In the genomic region with DNA sequence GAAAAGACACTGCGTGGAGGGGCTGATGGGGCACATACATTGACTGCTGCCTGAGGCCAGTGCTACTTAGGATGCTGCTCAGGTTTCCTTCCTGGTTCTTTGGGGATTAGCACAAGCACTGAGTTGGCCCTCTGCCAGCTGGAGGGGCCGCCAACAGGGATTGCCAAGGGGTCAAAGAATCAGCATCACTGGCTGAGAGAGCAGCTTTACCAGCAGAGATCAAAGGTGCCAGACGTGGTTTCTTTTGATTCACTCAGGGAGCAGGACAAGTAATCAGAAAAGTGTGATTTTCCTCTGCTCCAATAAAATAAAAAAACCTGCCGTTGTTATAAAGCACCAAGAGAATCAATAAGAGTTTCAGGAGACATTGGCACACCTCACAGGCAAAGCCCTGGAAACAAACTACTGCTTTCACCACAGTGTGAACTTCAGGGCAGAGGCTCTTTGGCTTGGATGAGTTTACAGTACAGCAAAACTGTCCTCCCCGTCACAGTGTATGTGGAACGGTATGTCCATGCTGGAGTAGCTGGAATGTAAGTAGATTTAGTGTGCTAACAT, we compare ENCODE assay signal across 9 cellular contexts. TPM values are rescaled to one million over a fixed set of nuclear protein-coding genes. Genes with fewer than 3 reads are reported as not detected.
DNase-seq lines count a peak whose midpoint lies in the region; ATAC-seq and TF ChIP-seq lines count a peak whose summit lies in the region.
"Had no signal": no experiment of that assay in that cellular context is flagged by ENCODE, and none has a peak within 500 bp of the region (broad histone marks: within the 10 kb centered on the region; RNA-seq: fewer than 3 reads in every experiment).

No MANE protein-coding gene starts in this region.

- H3K9me3 Mint-ChIP-seq in nephron progenitor cell = peaks cover 7% of the 10 kb centered on the region
- peaks cover 4% of the 10 kb centered on the region for H3K9me3 Mint-ChIP-seq in activated T-helper 2 cell treated with anti-CD3 and anti-CD28 coated beads, Interferon-gamma antibody, Interleukin-2, Interleukin-4, amounts not matched to agents 10 μg/mL and 5 μg/mL and 100 μg/mL, durations not matched to agents 14 hours and 24 hours and 36 hours

- no peak overlapping the region for H3K4me3 Mint-ChIP-seq in nephron progenitor cell
- H3K4me3 Mint-ChIP-seq in activated T-helper 2 cell treated with anti-CD3 and anti-CD28 coated beads, Interferon-gamma antibody, Interleukin-2, Interleukin-4, amounts not matched to agents 10 μg/mL and 5 μg/mL and 100 μg/mL, durations not matched to agents 14 hours and 24 hours and 36 hours (ENCODE audit: low read depth) = no peak overlapping the region

- H3K9me3 ChIP-seq in HEK293 (ENCODE audit: control insufficient read depth, insufficient read depth, low read depth, low read length) = no peaks in the 10 kb centered on the region

- no peak overlapping the region for H3K27ac Mint-ChIP-seq in nephron progenitor cell
- H3K27ac Mint-ChIP-seq in activated T-helper 2 cell treated with anti-CD3 and anti-CD28 coated beads, Interferon-gamma antibody, Interleukin-2, Interleukin-4, amounts not matched to agents 10 μg/mL and 5 μg/mL and 100 μg/mL, durations not matched to agents 14 hours and 24 hours and 36 hours = no peak overlapping the region

- H3K36me3 Mint-ChIP-seq in nephron progenitor cell (ENCODE audit: low read depth) = no peaks in the 10 kb centered on the region
- H3K36me3 Mint-ChIP-seq in activated T-helper 2 cell treated with anti-CD3 and anti-CD28 coated beads, Interferon-gamma antibody, Interleukin-2, Interleukin-4, amounts not matched to agents 10 μg/mL and 5 μg/mL and 100 μg/mL, durations not matched to agents 14 hours and 24 hours and 36 hours (ENCODE audit: low read depth) = no peaks in the 10 kb centered on the region

- H3K4me3 ChIP-seq in HEK293 (ENCODE audit: low read depth, low read length) = no peak overlapping the region
- H3K4me3 ChIP-seq in choroid plexus epithelial cell (ENCODE audit: low read depth, low read length) = no peak overlapping the region

- DNase-seq in NCI-H2227 (lab: John Stamatoyannopoulos, UW; ENCODE audit: unreplicated experiment) (peak; percentile 68), choroid plexus epithelial cell (ENCODE audit: low read depth) (peak; percentile 97), nephron progenitor cell (peak; percentile 16), NCI-H2107 treated with DMSO at 0.1 percent for 48 hours (lab: John Stamatoyannopoulos, UW; ENCODE audit: unreplicated experiment) (no peak), T-helper 1 cell (no peak)
- no peak for DNase-seq in activated T-helper 2 cell treated with anti-CD3 and anti-CD28 coated beads, Interferon-gamma antibody, Interleukin-2, Interleukin-4, amounts not matched to agents 10 μg/mL and 5 μg/mL and 100 μg/mL, durations not matched to agents 14 hours and 24 hours and 36 hours (ENCODE audit: low spot score)
- DNase-seq: NCI-H1694 had no signal

- POLR2A ChIA-PET in HEK293 (lab: Yijun Ruan, JAX) = no interaction called here

- 0 out of 2 replicates have a peak, but pooled peaks cover 3% of the 10 kb centered on the region for H3K4me1 ChIP-seq in HEK293 (ENCODE audit: control insufficient read depth, insufficient read depth, low read length)

- no peak for ATAC-seq in HG03439 (IDR thresholded peaks at IDR 0.05; ENCODE audit: unreplicated experiment)

- H3K4me1 Mint-ChIP-seq in nephron progenitor cell = peaks cover 10% of the 10 kb centered on the region
- H3K4me1 Mint-ChIP-seq in activated T-helper 2 cell treated with anti-CD3 and anti-CD28 coated beads, Interferon-gamma antibody, Interleukin-2, Interleukin-4, amounts not matched to agents 10 μg/mL and 5 μg/mL and 100 μg/mL, durations not matched to agents 14 hours and 24 hours and 36 hours (ENCODE audit: low read depth) = no peaks in the 10 kb centered on the region

- no peak for TF ChIP-seq CTCF in HEK293 (tag by site-specific recombination; IDR thresholded peaks at IDR 0.05)
- no peak for TF ChIP-seq CTCF in choroid plexus epithelial cell (conservative IDR thresholded peaks at IDR 0.05; ENCODE audit: low read depth, low read length)
- TF ChIP-seq CTCF in nephron progenitor cell (IDR thresholded peaks at IDR 0.05) = no peak

- no peaks in the 10 kb centered on the region for H3K36me3 ChIP-seq in HEK293 (ENCODE audit: control insufficient read depth in 2 of 2, insufficient read depth in 1 of 2, low read length in 2 of 2)

- intact Hi-C loops in activated T-helper 2 cell treated with anti-CD3 and anti-CD28 coated beads, Interferon-gamma antibody, Interleukin-2, Interleukin-4, amounts not matched to agents 10 μg/mL and 5 μg/mL and 100 μg/mL, durations not matched to agents 14 hours and 24 hours and 36 hours (cut with micrococcal nuclease) = no loop called here

- CTCF ChIA-PET in HEK293 (lab: Yijun Ruan, JAX) = no interaction called here

- H3K27ac ChIP-seq in HEK293 (ENCODE audit: extremely low read depth, low read depth, low read length) = no peak overlapping the region

- H3K27me3 Mint-ChIP-seq in nephron progenitor cell (ENCODE audit: low read depth, poor library complexity) = peaks cover 3% of the 10 kb centered on the region
- H3K27me3 Mint-ChIP-seq in activated T-helper 2 cell treated with anti-CD3 and anti-CD28 coated beads, Interferon-gamma antibody, Interleukin-2, Interleukin-4, amounts not matched to agents 10 μg/mL and 5 μg/mL and 100 μg/mL, durations not matched to agents 14 hours and 24 hours and 36 hours (ENCODE audit: low read depth) = peaks cover 39% of the 10 kb centered on the region

TF ChIP-seq in HEK293, 187 proteins besides CTCF, POLR2A, EP300 and RAD21 (continues in another document):
- TF ChIP-seq SP7 (tag by site-specific recombination; IDR thresholded peaks at IDR 0.05) (no peak), ZNF354C (tag by site-specific recombination; IDR thresholded peaks at IDR 0.05; ENCODE audit: borderline replicate concordance, low read depth) (no peak), ZNF514 (tag by site-specific recombination; IDR thresholded peaks at IDR 0.05) (no peak), YY2 (tag by site-specific recombination; IDR thresholded peaks at IDR 0.05) (no peak), ZBTB26 (tag by site-specific recombination; optimal IDR thresholded peaks at IDR 0.05) (no peak), ZBTB17 (tag by site-specific recombination; IDR thresholded peaks at IDR 0.05) (no peak), MZF1 (tag by site-specific recombination; IDR thresholded peaks at IDR 0.05; ENCODE audit: borderline replicate concordance) (peak; percentile 91), ZNF133 (tag by site-specific recombination; IDR thresholded peaks at IDR 0.05) (no peak), TRIM28 (IDR thresholded peaks at IDR 0.05; ENCODE audit: borderline replicate concordance, low read length) (peak; percentile 18; the same call in 1 of the 2 replicates), ZIC2 (tag by site-specific recombination; IDR thresholded peaks at IDR 0.05) (no peak), IKZF3 (tag by site-specific recombination; IDR thresholded peaks at IDR 0.05) (peak; percentile 20; the same call in 1 of the 2 replicates), RBAK (tag by site-specific recombination; IDR thresholded peaks at IDR 0.05) (no peak), ZNF544 (tag by site-specific recombination; IDR thresholded peaks at IDR 0.05) (0 out of 2 replicates have a peak, but pooled peaks have one; percentile 57), ZNF404 (tag by site-specific recombination; IDR thresholded peaks at IDR 0.05) (no peak), ZXDB (tag by site-specific recombination; IDR thresholded peaks at IDR 0.05) (peak; percentile 78), ZNF174 (tag by site-specific recombination; IDR thresholded peaks at IDR 0.05) (no peak), KLF16 (tag by site-specific recombination; IDR thresholded peaks at IDR 0.05) (no peak), ZFP69B (tag by site-specific recombination; IDR thresholded peaks at IDR 0.05) (no peak)
- TF ChIP-seq, protein P1, sequence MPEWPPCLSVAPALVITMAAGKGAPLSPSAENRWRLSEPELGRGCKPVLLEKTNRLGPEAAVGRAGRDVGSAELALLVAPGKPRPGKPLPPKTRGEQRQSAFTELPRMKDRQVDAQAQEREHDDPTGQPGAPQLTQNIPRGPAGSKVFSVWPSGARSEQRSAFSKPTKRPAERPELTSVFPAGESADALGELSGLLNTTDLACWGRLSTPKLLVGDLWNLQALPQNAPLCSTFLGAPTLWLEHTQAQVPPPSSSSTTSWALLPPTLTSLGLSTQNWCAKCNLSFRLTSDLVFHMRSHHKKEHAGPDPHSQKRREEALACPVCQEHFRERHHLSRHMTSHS (tag by site-specific recombination; IDR thresholded peaks at IDR 0.05) = no peak

RNA-seq across cellular contexts. Expression of gene FSIP1, which starts 45.8 kb away (rescaled TPM):
- 0.14 and 0.16 TPM in 2 replicates for total RNA-seq in activated T-helper 2 cell treated with anti-CD3 and anti-CD28 coated beads, Interferon-gamma antibody, Interleukin-2, Interleukin-4, amounts not matched to agents 10 μg/mL and 5 μg/mL and 100 μg/mL, durations not matched to agents 14 hours and 24 hours and 36 hours

Comparison
In these comparisons a context has a peak if more than half of its experiments do, and no peak if none do; other contexts are left out.
1. DNase-seq: peak in NCI-H2227 (single experiment), choroid plexus epithelial cell (single experiment) and nephron progenitor cell (single experiment); none in NCI-H2107 treated with DMSO at 0.1 percent for 48 hours (single experiment), activated T-helper 2 cell treated with anti-CD3 and anti-CD28 coated beads, Interferon-gamma antibody, Interleukin-2, Interleukin-4, amounts not matched to agents 10 μg/mL and 5 μg/mL and 100 μg/mL, durations not matched to agents 14 hours and 24 hours and 36 hours (single experiment) and T-helper 1 cell (0 of 5).